1 cellular context compared by ENCODE assay signal in genomic region chr9:109776391-109776790, GRCh38.
TF ChIP-seq lines count a peak whose summit lies in the region.

No MANE protein-coding gene starts in this region.

TF ChIP-seq in GM23338, 12 proteins besides CTCF, POLR2A, EP300 and RAD21 (continued from another document):
- TF ChIP-seq, protein P1, sequence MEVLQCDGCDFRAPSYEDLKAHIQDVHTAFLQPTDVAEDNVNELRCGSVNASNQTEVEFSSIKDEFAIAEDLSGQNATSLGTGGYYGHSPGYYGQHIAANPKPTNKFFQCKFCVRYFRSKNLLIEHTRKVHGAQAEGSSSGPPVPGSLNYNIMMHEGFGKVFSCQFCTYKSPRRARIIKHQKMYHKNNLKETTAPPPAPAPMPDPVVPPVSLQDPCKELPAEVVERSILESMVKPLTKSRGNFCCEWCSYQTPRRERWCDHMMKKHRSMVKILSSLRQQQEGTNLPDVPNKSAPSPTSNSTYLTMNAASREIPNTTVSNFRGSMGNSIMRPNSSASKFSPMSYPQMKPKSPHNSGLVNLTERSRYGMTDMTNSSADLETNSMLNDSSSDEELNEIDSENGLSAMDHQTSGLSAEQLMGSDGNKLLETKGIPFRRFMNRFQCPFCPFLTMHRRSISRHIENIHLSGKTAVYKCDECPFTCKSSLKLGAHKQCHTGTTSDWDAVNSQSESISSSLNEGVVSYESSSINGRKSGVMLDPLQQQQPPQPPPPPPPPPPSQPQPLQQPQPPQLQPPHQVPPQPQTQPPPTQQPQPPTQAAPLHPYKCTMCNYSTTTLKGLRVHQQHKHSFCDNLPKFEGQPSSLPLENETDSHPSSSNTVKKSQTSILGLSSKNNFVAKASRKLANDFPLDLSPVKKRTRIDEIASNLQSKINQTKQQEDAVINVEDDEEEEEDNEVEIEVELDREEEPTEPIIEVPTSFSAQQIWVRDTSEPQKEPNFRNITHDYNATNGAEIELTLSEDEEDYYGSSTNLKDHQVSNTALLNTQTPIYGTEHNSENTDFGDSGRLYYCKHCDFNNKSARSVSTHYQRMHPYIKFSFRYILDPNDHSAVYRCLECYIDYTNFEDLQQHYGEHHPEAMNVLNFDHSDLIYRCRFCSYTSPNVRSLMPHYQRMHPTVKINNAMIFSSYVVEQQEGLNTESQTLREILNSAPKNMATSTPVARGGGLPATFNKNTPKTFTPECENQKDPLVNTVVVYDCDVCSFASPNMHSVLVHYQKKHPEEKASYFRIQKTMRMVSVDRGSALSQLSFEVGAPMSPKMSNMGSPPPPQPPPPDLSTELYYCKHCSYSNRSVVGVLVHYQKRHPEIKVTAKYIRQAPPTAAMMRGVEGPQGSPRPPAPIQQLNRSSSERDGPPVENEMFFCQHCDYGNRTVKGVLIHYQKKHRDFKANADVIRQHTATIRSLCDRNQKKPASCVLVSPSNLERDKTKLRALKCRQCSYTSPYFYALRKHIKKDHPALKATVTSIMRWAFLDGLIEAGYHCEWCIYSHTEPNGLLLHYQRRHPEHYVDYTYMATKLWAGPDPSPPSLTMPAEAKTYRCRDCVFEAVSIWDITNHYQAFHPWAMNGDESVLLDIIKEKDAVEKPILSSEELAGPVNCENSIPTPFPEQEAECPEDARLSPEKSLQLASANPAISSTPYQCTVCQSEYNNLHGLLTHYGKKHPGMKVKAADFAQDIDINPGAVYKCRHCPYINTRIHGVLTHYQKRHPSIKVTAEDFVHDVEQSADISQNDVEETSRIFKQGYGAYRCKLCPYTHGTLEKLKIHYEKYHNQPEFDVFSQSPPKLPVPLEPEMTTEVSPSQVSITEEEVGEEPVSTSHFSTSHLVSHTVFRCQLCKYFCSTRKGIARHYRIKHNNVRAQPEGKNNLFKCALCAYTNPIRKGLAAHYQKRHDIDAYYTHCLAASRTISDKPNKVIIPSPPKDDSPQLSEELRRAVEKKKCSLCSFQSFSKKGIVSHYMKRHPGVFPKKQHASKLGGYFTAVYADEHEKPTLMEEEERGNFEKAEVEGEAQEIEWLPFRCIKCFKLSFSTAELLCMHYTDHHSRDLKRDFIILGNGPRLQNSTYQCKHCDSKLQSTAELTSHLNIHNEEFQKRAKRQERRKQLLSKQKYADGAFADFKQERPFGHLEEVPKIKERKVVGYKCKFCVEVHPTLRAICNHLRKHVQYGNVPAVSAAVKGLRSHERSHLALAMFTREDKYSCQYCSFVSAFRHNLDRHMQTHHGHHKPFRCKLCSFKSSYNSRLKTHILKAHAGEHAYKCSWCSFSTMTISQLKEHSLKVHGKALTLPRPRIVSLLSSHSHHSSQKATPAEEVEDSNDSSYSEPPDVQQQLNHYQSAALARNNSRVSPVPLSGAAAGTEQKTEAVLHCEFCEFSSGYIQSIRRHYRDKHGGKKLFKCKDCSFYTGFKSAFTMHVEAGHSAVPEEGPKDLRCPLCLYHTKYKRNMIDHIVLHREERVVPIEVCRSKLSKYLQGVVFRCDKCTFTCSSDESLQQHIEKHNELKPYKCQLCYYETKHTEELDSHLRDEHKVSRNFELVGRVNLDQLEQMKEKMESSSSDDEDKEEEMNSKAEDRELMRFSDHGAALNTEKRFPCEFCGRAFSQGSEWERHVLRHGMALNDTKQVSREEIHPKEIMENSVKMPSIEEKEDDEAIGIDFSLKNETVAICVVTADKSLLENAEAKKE (CRISPR knock-in tag; IDR thresholded peaks at IDR 0.05), result no peak
- TF ChIP-seq POLR2AphosphoS5 (IDR thresholded peaks at IDR 0.05; ENCODE audit: low read depth), result no peak
- TF ChIP-seq ZNF331 (CRISPR knock-in tag; IDR thresholded peaks at IDR 0.05; ENCODE audit: low read depth), result no peak
- no peak for TF ChIP-seq ZNF114 (CRISPR knock-in tag; IDR thresholded peaks at IDR 0.05)
- no peak for TF ChIP-seq JUNB (IDR thresholded peaks at IDR 0.05; ENCODE audit: unreplicated experiment)
- no peak for TF ChIP-seq NANOG (IDR thresholded peaks at IDR 0.05; ENCODE audit: borderline replicate concordance)
- TF ChIP-seq EZH2 (IDR thresholded peaks at IDR 0.05; ENCODE audit: low read depth, unreplicated experiment), result no peak
- TF ChIP-seq CREB1 (CRISPR knock-in tag; IDR thresholded peaks at IDR 0.05; ENCODE audit: low read depth), result no peak
